In genomic region chr3:61247191-61247590, GRCh38 we compare ENCODE assay signal across 34 cellular contexts. TPM values are rescaled to one million over a fixed set of nuclear protein-coding genes. Genes with fewer than 3 reads are reported as not detected.
"Had no signal": no experiment of that assay in that cellular context is flagged by ENCODE, and none has a peak within 500 bp of the region (broad histone marks: within the 10 kb centered on the region; RNA-seq: fewer than 3 reads in every experiment).

No MANE protein-coding gene starts in this region.

- H3K36me3 ChIP-seq: brain microvascular endothelial cell, Peyer's patch, SJSA1 had no signal

- H3K27me3 ChIP-seq: brain microvascular endothelial cell, Peyer's patch, SJSA1 had no signal

- H3K9me3 ChIP-seq: Peyer's patch, SJSA1, SK-N-SH had no signal

- H3K4me3 ChIP-seq: K562, Peyer's patch, SJSA1 had no signal

- H3K9ac ChIP-seq: SK-N-SH had no signal

- H3K9me3 Mint-ChIP-seq: activated B cell treated with CpG ODN at 0.5 μM for 24 hours; activated CD4-positive, alpha-beta memory T cell treated with anti-CD3 and anti-CD28 coated beads for 36 hours; activated naive CD4-positive, alpha-beta T cell treated with anti-CD3 and anti-CD28 coated beads, Interleukin-2, amount 10 ng/mL, durations not matched to agents 7 days and 5 days; activated naive CD8-positive, alpha-beta T cell treated with anti-CD3 and anti-CD28 coated beads, Interleukin-2, amount 50 U/mL, for 24 hours had no signal

- H3K27ac ChIP-seq: brain microvascular endothelial cell, Peyer's patch, SJSA1 had no signal

- H3K4me1 ChIP-seq: Peyer's patch, SJSA1 had no signal

- H3K36me3 Mint-ChIP-seq: activated naive CD4-positive, alpha-beta T cell treated with anti-CD3 and anti-CD28 coated beads, Interleukin-2, amount 10 ng/mL, durations not matched to agents 7 days and 5 days had no signal

- DNase-seq: activated B cell treated with CpG ODN at 0.5 μM for 24 hours; activated CD4-positive, alpha-beta memory T cell treated with anti-CD3 and anti-CD28 coated beads for 36 hours; activated CD4-positive, alpha-beta T cell treated with anti-CD3 and anti-CD28 coated beads for 4 hours; activated CD4-positive, alpha-beta T cell treated with anti-CD3 and anti-CD28 coated beads, Interleukin-2, amount 50 U/mL, for 1 hour; activated CD4-positive, CD25-positive, alpha-beta regulatory T cell treated with anti-CD3 and anti-CD28 coated beads, Interleukin-2, amount 50 U/mL, for 72 hours; activated CD8-positive, alpha-beta memory T cell treated with anti-CD3 and anti-CD28 coated beads, Interleukin-2, amount 50 U/mL, for 48 hours; activated effector memory CD4-positive, alpha-beta T cell treated with Interleukin-2 at 50 U/mL for 16 hours; activated naive CD4-positive, alpha-beta T cell treated with anti-CD3 and anti-CD28 coated beads, Interleukin-2, amount 10 ng/mL, durations not matched to agents 7 days and 5 days; activated naive CD8-positive, alpha-beta T cell treated with anti-CD3 and anti-CD28 coated beads, Interleukin-2, amount 50 U/mL, for 24 hours; activated T-cell treated with anti-CD3 and anti-CD28 coated beads, Interleukin-2, amount 50 U/mL, for 48 hours; amniotic stem cell; aorta; brain microvascular endothelial cell; IMR-90; NCI-H1092 treated with DMSO at 0.1 percent for 48 hours; NCI-H1417; NCI-H187 treated with DMSO at 0.1 percent for 48 hours; NCI-H2081; NCI-H2171 treated with DMSO at 0.1 percent for 48 hours; NCI-H2227 treated with DMSO at 0.1 percent for 48 hours; NCI-H446 treated with DMSO at 0.1 percent for 48 hours; NCI-H524; NCI-H69; NK-92 treated with Interleukin-12 subunit alpha and Interleukin-12 subunit beta, amount 100 ng/mL, for 24 hours; PC-3; Peyer's patch; RPMI8226; SHP77 treated with DMSO at 0.1 percent for 48 hours; SK-N-SH; SW 1271; T1000 had no signal

- H3K4me2 ChIP-seq: SK-N-SH had no signal

- ATAC-seq: activated naive CD8-positive, alpha-beta T cell treated with anti-CD3 and anti-CD28 coated beads, Interleukin-2, amount 50 U/mL, for 24 hours; K562; PC-3 had no signal

- H3K27me3 Mint-ChIP-seq: activated B cell treated with CpG ODN at 0.5 μM for 24 hours; activated CD4-positive, alpha-beta memory T cell treated with anti-CD3 and anti-CD28 coated beads for 36 hours; activated naive CD4-positive, alpha-beta T cell treated with anti-CD3 and anti-CD28 coated beads, Interleukin-2, amount 10 ng/mL, durations not matched to agents 7 days and 5 days; activated naive CD8-positive, alpha-beta T cell treated with anti-CD3 and anti-CD28 coated beads, Interleukin-2, amount 50 U/mL, for 24 hours had no signal

- H3K27ac Mint-ChIP-seq: activated B cell treated with CpG ODN at 0.5 μM for 24 hours; activated CD4-positive, alpha-beta memory T cell treated with anti-CD3 and anti-CD28 coated beads for 36 hours; activated naive CD4-positive, alpha-beta T cell treated with anti-CD3 and anti-CD28 coated beads, Interleukin-2, amount 10 ng/mL, durations not matched to agents 7 days and 5 days; activated naive CD8-positive, alpha-beta T cell; activated naive CD8-positive, alpha-beta T cell treated with anti-CD3 and anti-CD28 coated beads, Interleukin-2, amount 50 U/mL, for 24 hours had no signal

- H3K4me3 Mint-ChIP-seq: activated B cell treated with CpG ODN at 0.5 μM for 24 hours; activated CD4-positive, alpha-beta memory T cell treated with anti-CD3 and anti-CD28 coated beads for 36 hours; activated naive CD4-positive, alpha-beta T cell treated with anti-CD3 and anti-CD28 coated beads, Interleukin-2, amount 10 ng/mL, durations not matched to agents 7 days and 5 days; activated naive CD8-positive, alpha-beta T cell; activated naive CD8-positive, alpha-beta T cell treated with anti-CD3 and anti-CD28 coated beads, Interleukin-2, amount 50 U/mL, for 24 hours had no signal

RNA-seq across cellular contexts. Expression of gene FHIT, which starts 4.1 kb away (rescaled TPM):
- total RNA-seq: IMR-90, SJSA1 had no signal
